In genomic region chr6:151475653-151476523, GRCh38 we compare ENCODE assay signal across 8 cellular contexts. TPM values are rescaled to one million over a fixed set of nuclear protein-coding genes. Genes with fewer than 3 reads are reported as not detected.
A peak's percentile ranks its signal among the peaks of the same experiment; 100 is the strongest.
DNase-seq lines count a peak whose midpoint lies in the region; ATAC-seq and TF ChIP-seq lines count a peak whose summit lies in the region.

No MANE protein-coding gene starts in this region.

- H3K4me1 ChIP-seq in foreskin keratinocyte (no peaks in the 10 kb centered on the region), psoas muscle (no peaks in the 10 kb centered on the region)

- TF ChIP-seq CTCF in foreskin keratinocyte (conservative IDR thresholded peaks at IDR 0.05) (peak; percentile 84), psoas muscle (IDR thresholded peaks at IDR 0.05) (peak; percentile 81)

- intact Hi-C loops in psoas muscle (cut with DNase I): no loop called here

- H3K27ac ChIP-seq in foreskin keratinocyte: no peak overlapping the region
- no peak overlapping the region for H3K27ac ChIP-seq in psoas muscle

- H3K9me3 ChIP-seq in psoas muscle: no peaks in the 10 kb centered on the region

- no peaks in the 10 kb centered on the region for H3K27me3 ChIP-seq in foreskin keratinocyte
- no peaks in the 10 kb centered on the region for H3K27me3 ChIP-seq in psoas muscle (ENCODE audit: insufficient read depth in 3 of 3, low read length in 2 of 3)

- peak; percentile 69 for DNase-seq in activated effector memory CD4-positive, alpha-beta T cell treated with anti-CD3 and anti-CD28 coated beads, Interleukin-2, amount 50 U/mL, for 16 hours
- no peak for DNase-seq in activated effector memory CD4-positive, alpha-beta T cell treated with Interleukin-2 at 50 U/mL for 16 hours
- DNase-seq in NCI-H524 (lab: John Stamatoyannopoulos, UW): peak; percentile 87 to 92
- peak; percentile 59 for DNase-seq in activated CD8-positive, alpha-beta memory T cell treated with anti-CD3 and anti-CD28 coated beads, Interleukin-2, amount 50 U/mL, for 48 hours
- DNase-seq in foreskin keratinocyte: no peak
- peak in 1 of 2 donors; percentile 23 for DNase-seq in psoas muscle

- WGBS in psoas muscle, 3 donors: 30 to 37% (median 35%) methylated on average over 16 of the region's 16 CpGs

- H3K36me3 ChIP-seq in psoas muscle (ENCODE audit: insufficient read depth in 1 of 2, low read depth in 1 of 2): no peaks in the 10 kb centered on the region

- ATAC-seq in HG02852 (IDR thresholded peaks at IDR 0.05; ENCODE audit: unreplicated experiment): peak; percentile 43
- peak; percentile 44 for ATAC-seq in foreskin keratinocyte
- ATAC-seq in psoas muscle: peak in 3 of 4 donors; percentile 30 to 59 (median 45)
- no peak for ATAC-seq in GM18517 (IDR thresholded peaks at IDR 0.05; ENCODE audit: unreplicated experiment)

- H3K4me3 ChIP-seq in psoas muscle: no peak overlapping the region

RNA-seq across cellular contexts. Expression of gene CCDC170, which starts 17.9 kb away (rescaled TPM):
- total RNA-seq in foreskin keratinocyte (0.41 TPM in 1 of 2 replicates, not detected in the other), psoas muscle (under 1 TPM; 0.14 to 0.25 (median 0.18) TPM)
- polyA plus RNA-seq in foreskin keratinocyte (0.02 and 0.03 TPM in 2 replicates), psoas muscle (under 1 TPM; 0.03 to 0.08 (median 0.05) TPM)

RNA-seq across cellular contexts. Expression of gene RMND1, which starts 24.0 kb away (rescaled TPM):
- 19.0 and 20.0 TPM in 2 replicates for total RNA-seq in foreskin keratinocyte
- 19.6 and 19.9 TPM in 2 replicates for polyA plus RNA-seq in foreskin keratinocyte
- 10 to 100 TPM in 2 of 4 donors, 1 to 10 TPM in 2; 8.0 to 11.7 (median 9.1) TPM for total RNA-seq in psoas muscle
- 10 to 100 TPM; 11.6 to 18.3 (median 17.3) TPM for polyA plus RNA-seq in psoas muscle

Comparison
In these comparisons a context has a peak if more than half of its experiments do, and no peak if none do; other contexts are left out.
1. DNase-seq: peak in activated effector memory CD4-positive, alpha-beta T cell treated with anti-CD3 and anti-CD28 coated beads, Interleukin-2, amount 50 U/mL, for 16 hours (single experiment), NCI-H524 (2 of 2) and activated CD8-positive, alpha-beta memory T cell treated with anti-CD3 and anti-CD28 coated beads, Interleukin-2, amount 50 U/mL, for 48 hours (single experiment); none in activated effector memory CD4-positive, alpha-beta T cell treated with Interleukin-2 at 50 U/mL for 16 hours (single experiment) and foreskin keratinocyte (0 of 2).